1 cellular context compared by ENCODE assay signal in genomic region chr9:6473149-6473548, GRCh38.
TF ChIP-seq lines count a peak whose summit lies in the region.

No MANE protein-coding gene starts in this region.

TF ChIP-seq in HEK293, 187 proteins besides CTCF, POLR2A, EP300 and RAD21 (continued from another document):
- TF ChIP-seq ATF2 (tag by site-specific recombination; IDR thresholded peaks at IDR 0.05; ENCODE audit: low read depth) = 0 out of 2 replicates have a peak, but pooled peaks have one; percentile 13
TF ChIP-seq in HEK293: peak in this region for 1.
